In genomic region chr5:38640012-38640395, GRCh38 we compare ENCODE assay signal across 1 cellular context.
A peak's percentile ranks its signal among the peaks of the same experiment; 100 is the strongest.
TF ChIP-seq lines count a peak whose summit lies in the region.

No MANE protein-coding gene starts in this region.

TF ChIP-seq in K562, 482 proteins besides CTCF, POLR2A, EP300 and RAD21 (continued from another document):
- TF ChIP-seq CHD7 (IDR thresholded peaks at IDR 0.05; ENCODE audit: low read depth, low read length) (no peak), BHLHE40 (IDR thresholded peaks at IDR 0.05; ENCODE audit: low read length) (no peak), ZNF316 (IDR thresholded peaks at IDR 0.05) (peak; percentile 53; the same call in 1 of the 2 replicates), C11orf30 (IDR thresholded peaks at IDR 0.05; ENCODE audit: low read depth) (peak; percentile 48)
